22 cellular contexts compared by ENCODE assay signal in genomic region chr5:142683885-142684505, GRCh38. TPM values are rescaled to one million over a fixed set of nuclear protein-coding genes. Genes with fewer than 3 reads are reported as not detected.
DNase-seq lines count a peak whose midpoint lies in the region; ATAC-seq and TF ChIP-seq lines count a peak whose summit lies in the region.
"Had no signal": no experiment of that assay in that cellular context is flagged by ENCODE, and none has a peak within 500 bp of the region (broad histone marks: within the 10 kb centered on the region; RNA-seq: fewer than 3 reads in every experiment).

No MANE protein-coding gene starts in this region.

- TF ChIP-seq POLR2A in esophagus muscularis mucosa (IDR thresholded peaks at IDR 0.05; ENCODE audit: low read depth) = no peak

- H3K27me3 Mint-ChIP-seq in type B pancreatic cell = peaks cover 5% of the 10 kb centered on the region

- peak overlapping the region; percentile 74 for H3K4me2 ChIP-seq in osteoblast (ENCODE audit: insufficient read depth, low read length)
- H3K4me2 ChIP-seq: BLaER1 had no signal

- no peak for TF ChIP-seq EP300 in esophagus muscularis mucosa (IDR thresholded peaks at IDR 0.05)

- no peaks in the 10 kb centered on the region for H3K9me3 Mint-ChIP-seq in type B pancreatic cell

- intact Hi-C loops in Right ventricle myocardium inferior (cut with DNase I) = no loop called here
- intact Hi-C loops in left cardiac atrium (cut with DNase I) = no loop called here
- intact Hi-C loops in esophagus muscularis mucosa (cut with DNase I) = loop anchor here (10.0 kb wide), 1 partner anchor 529 kb away; no protein-coding TSS in a partner anchor

- H3K36me3 ChIP-seq in esophagus muscularis mucosa (peaks cover 0 to 7% (median 0%) of the 10 kb centered on the region in 4 donors), osteoblast (ENCODE audit: insufficient read depth, low read length) (no peaks in the 10 kb centered on the region)
- H3K36me3 ChIP-seq: adrenal gland, BLaER1, neutrophil had no signal

- H4K20me1 ChIP-seq in osteoblast (ENCODE audit: insufficient read depth, low read length) = no peaks in the 10 kb centered on the region
- H4K20me1 ChIP-seq: BLaER1 had no signal

- 87% methylated on average over 5 of the region's 5 CpGs for WGBS in esophagus muscularis mucosa

- peak overlapping the region; percentile 79 for H2AFZ ChIP-seq in osteoblast (ENCODE audit: low read length)

- H3K4me1 ChIP-seq in esophagus muscularis mucosa (peaks cover 30 to 44% (median 33%) of the 10 kb centered on the region in 4 donors), osteoblast (ENCODE audit: insufficient read depth, low read length) (peaks cover 35% of the 10 kb centered on the region)
- H3K4me1 ChIP-seq: adrenal gland had no signal

- H3K27me3 ChIP-seq in esophagus muscularis mucosa (no peaks in the 10 kb centered on the region), osteoblast (ENCODE audit: insufficient read depth, low read length) (no peaks in the 10 kb centered on the region)
- H3K27me3 ChIP-seq: adrenal gland, BLaER1 had no signal

- DNase-seq in Right ventricle myocardium inferior (ENCODE audit: missing footprints) (peak; percentile 43), left cardiac atrium (no peak), esophagus muscularis mucosa (ENCODE audit: extremely low spot score) (no peak), osteoblast (ENCODE audit: insufficient read length, low spot score, missing footprints) (no peak), type B pancreatic cell (ENCODE audit: extremely low spot score, unreplicated experiment) (peak; percentile 3), NCI-H2081 (lab: John Stamatoyannopoulos, UW) (no peak), DMS53 (lab: John Stamatoyannopoulos, UW) (no peak), middle frontal gyrus (ENCODE audit: extremely low spot score, low spot score) (no peak)
- DNase-seq: 8988T; activated effector memory CD4-positive, alpha-beta T cell treated with Interleukin-2 at 50 U/mL for 16 hours; adrenal gland; KG1; NCI-H2107; NCI-H524 treated with DMSO at 0.1 percent for 48 hours; SHP77 treated with DMSO at 0.1 percent for 48 hours; stimulated activated CD4-positive, alpha-beta T cell treated with anti-CD3 and anti-CD28 coated beads, Interleukin-4, amount 100 ng/mL, for 4 hours; stimulated activated CD8-positive, alpha-beta memory T cell treated with anti-CD3 and anti-CD28 coated beads, Interleukin-4, amount 100 ng/mL, for 48 hours; T-helper 2 cell had no signal

- H3K4me3 Mint-ChIP-seq in type B pancreatic cell = no peak overlapping the region

- H3K27ac ChIP-seq in esophagus muscularis mucosa (replicated peaks in 1 of 4) (peak overlapping the region; percentile 64 to 76 (median 70)), osteoblast (ENCODE audit: low read depth, low read length) (peak overlapping the region; percentile 72)
- H3K27ac ChIP-seq: adrenal gland, BLaER1, HL-60, neutrophil had no signal

- TF ChIP-seq CTCF in esophagus muscularis mucosa (IDR thresholded peaks at IDR 0.05) (no peak), osteoblast (IDR thresholded peaks at IDR 0.05; ENCODE audit: extremely low read depth, low read depth, low read length) (no peak), type B pancreatic cell (conservative IDR thresholded peaks at IDR 0.05) (no peak)

- H3K4me3 ChIP-seq in esophagus muscularis mucosa (no peak overlapping the region), osteoblast (ENCODE audit: insufficient read depth, low read length) (no peak overlapping the region)
- H3K4me3 ChIP-seq: adrenal gland, BLaER1 had no signal

- no peak overlapping the region for H3K27ac Mint-ChIP-seq in type B pancreatic cell

- no peaks in the 10 kb centered on the region for H3K36me3 Mint-ChIP-seq in type B pancreatic cell

- ATAC-seq in Right ventricle myocardium inferior (no peak), left cardiac atrium (no peak)
- ATAC-seq: activated CD4-positive, CD25-positive, alpha-beta regulatory T cell treated with anti-CD3 and anti-CD28 coated beads, Interleukin-2, amount 50 U/mL, for 24 hours had no signal

- H3K4me1 Mint-ChIP-seq in type B pancreatic cell (ENCODE audit: unreplicated experiment) = peaks cover 25% of the 10 kb centered on the region

- no peaks in the 10 kb centered on the region for H3K9me3 ChIP-seq in esophagus muscularis mucosa
- no peaks in the 10 kb centered on the region for H3K9me3 ChIP-seq in osteoblast (ENCODE audit: low read depth, low read length)
- H3K9me3 ChIP-seq: adrenal gland, neutrophil had no signal

- H3K79me2 ChIP-seq in osteoblast (ENCODE audit: insufficient read depth, low read length) = no peaks in the 10 kb centered on the region

RNA-seq across cellular contexts. Expression of gene FGF1, which starts 1.9 kb away (rescaled TPM):
- total RNA-seq in Right ventricle myocardium inferior (57.0 TPM), left cardiac atrium (10 to 100 TPM; 33.9 to 39.9 TPM), esophagus muscularis mucosa (1 to 10 TPM; 1.7 to 4.0 (median 2.9) TPM), osteoblast (2.9 and 4.3 TPM in 2 replicates), type B pancreatic cell (ENCODE audit: low replicate concordance) (0.12 and 2.7 TPM in 2 replicates)

Comparison
In these comparisons a context has a peak if more than half of its experiments do, and no peak if none do; other contexts are left out.
1. DNase-seq: peak in Right ventricle myocardium inferior (single experiment) and type B pancreatic cell (single experiment); none in left cardiac atrium (single experiment), esophagus muscularis mucosa (single experiment), osteoblast (single experiment), NCI-H2081 (0 of 2), DMS53 (single experiment) and middle frontal gyrus (single experiment).